1 cellular context compared by ENCODE assay signal in genomic region chr12:132084681-132085635, GRCh38.
TF ChIP-seq lines count a peak whose summit lies in the region.

No MANE protein-coding gene starts in this region.

TF ChIP-seq in K562, 482 proteins besides CTCF, POLR2A, EP300 and RAD21 (continued from another document):
- no peak for TF ChIP-seq PATZ1 (CRISPR knock-in tag; IDR thresholded peaks at IDR 0.05; ENCODE audit: borderline replicate concordance)
- TF ChIP-seq TBP (optimal IDR thresholded peaks at IDR 0.05; ENCODE audit: low read depth, low read length): peak; percentile 78
- peak; percentile 27; the same call in 1 of the 2 replicates for TF ChIP-seq PML (IDR thresholded peaks at IDR 0.05; ENCODE audit: low read length)
- no peak for TF ChIP-seq HMGXB4 (CRISPR knock-in tag; IDR thresholded peaks at IDR 0.05)
- no peak for TF ChIP-seq ZNF140 (CRISPR knock-in tag; IDR thresholded peaks at IDR 0.05)
- peak; percentile 16; the same call in 1 of the 2 replicates for TF ChIP-seq TAF7 (tag; IDR thresholded peaks at IDR 0.05)
- TF ChIP-seq TFE3 (CRISPR knock-in tag; IDR thresholded peaks at IDR 0.05): no peak
- peak; percentile 84 for TF ChIP-seq ARHGAP35 (IDR thresholded peaks at IDR 0.05; ENCODE audit: partially characterized antibody)
- peak; percentile 42 for TF ChIP-seq CCNT2 (IDR thresholded peaks at IDR 0.05; ENCODE audit: borderline replicate concordance, extremely low read depth, insufficient read length, low read depth, low read length)
